In genomic region chr9:16499866-16500265, GRCh38 we compare ENCODE assay signal across 1 cellular context.
TF ChIP-seq lines count a peak whose summit lies in the region.

No MANE protein-coding gene starts in this region.

TF ChIP-seq in IMR-90, 13 proteins besides CTCF, POLR2A, EP300 and RAD21:
- TF ChIP-seq BHLHE40 (IDR thresholded peaks at IDR 0.05; ENCODE audit: low read depth, low read length) (no peak), RFX5 (IDR thresholded peaks at IDR 0.05; ENCODE audit: low read depth, low read length) (no peak), MXI1 (IDR thresholded peaks at IDR 0.05; ENCODE audit: borderline replicate concordance, low read depth, low read length) (no peak), CEBPB (IDR thresholded peaks at IDR 0.05; ENCODE audit: low read depth, low read length) (no peak), USF2 (IDR thresholded peaks at IDR 0.05; ENCODE audit: low read depth, low read length) (no peak)
